ENCODE assay signal across 1 cellular context in genomic region chr2:88739985-88740600, GRCh38.
TF ChIP-seq lines count a peak whose summit lies in the region.

No MANE protein-coding gene starts in this region.

TF ChIP-seq in HepG2, 621 proteins besides CTCF, POLR2A, EP300 and RAD21 (continued from another document):
- TF ChIP-seq, protein P1, sequence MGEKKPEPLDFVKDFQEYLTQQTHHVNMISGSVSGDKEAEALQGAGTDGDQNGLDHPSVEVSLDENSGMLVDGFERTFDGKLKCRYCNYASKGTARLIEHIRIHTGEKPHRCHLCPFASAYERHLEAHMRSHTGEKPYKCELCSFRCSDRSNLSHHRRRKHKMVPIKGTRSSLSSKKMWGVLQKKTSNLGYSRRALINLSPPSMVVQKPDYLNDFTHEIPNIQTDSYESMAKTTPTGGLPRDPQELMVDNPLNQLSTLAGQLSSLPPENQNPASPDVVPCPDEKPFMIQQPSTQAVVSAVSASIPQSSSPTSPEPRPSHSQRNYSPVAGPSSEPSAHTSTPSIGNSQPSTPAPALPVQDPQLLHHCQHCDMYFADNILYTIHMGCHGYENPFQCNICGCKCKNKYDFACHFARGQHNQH (CRISPR knock-in tag; IDR thresholded peaks at IDR 0.05), result no peak
- TF ChIP-seq, protein P2, sequence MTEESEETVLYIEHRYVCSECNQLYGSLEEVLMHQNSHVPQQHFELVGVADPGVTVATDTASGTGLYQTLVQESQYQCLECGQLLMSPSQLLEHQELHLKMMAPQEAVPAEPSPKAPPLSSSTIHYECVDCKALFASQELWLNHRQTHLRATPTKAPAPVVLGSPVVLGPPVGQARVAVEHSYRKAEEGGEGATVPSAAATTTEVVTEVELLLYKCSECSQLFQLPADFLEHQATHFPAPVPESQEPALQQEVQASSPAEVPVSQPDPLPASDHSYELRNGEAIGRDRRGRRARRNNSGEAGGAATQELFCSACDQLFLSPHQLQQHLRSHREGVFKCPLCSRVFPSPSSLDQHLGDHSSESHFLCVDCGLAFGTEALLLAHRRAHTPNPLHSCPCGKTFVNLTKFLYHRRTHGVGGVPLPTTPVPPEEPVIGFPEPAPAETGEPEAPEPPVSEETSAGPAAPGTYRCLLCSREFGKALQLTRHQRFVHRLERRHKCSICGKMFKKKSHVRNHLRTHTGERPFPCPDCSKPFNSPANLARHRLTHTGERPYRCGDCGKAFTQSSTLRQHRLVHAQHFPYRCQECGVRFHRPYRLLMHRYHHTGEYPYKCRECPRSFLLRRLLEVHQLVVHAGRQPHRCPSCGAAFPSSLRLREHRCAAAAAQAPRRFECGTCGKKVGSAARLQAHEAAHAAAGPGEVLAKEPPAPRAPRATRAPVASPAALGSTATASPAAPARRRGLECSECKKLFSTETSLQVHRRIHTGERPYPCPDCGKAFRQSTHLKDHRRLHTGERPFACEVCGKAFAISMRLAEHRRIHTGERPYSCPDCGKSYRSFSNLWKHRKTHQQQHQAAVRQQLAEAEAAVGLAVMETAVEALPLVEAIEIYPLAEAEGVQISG (CRISPR knock-in tag; IDR thresholded peaks at IDR 0.05), result no peak
- TF ChIP-seq ZNF124 (CRISPR knock-in tag; IDR thresholded peaks at IDR 0.05) (0 out of 2 replicates have a peak, but pooled peaks have one; percentile 32), SMC3 (IDR thresholded peaks at IDR 0.05; ENCODE audit: low read length) (peak; percentile 56)
